In the genomic region with DNA sequence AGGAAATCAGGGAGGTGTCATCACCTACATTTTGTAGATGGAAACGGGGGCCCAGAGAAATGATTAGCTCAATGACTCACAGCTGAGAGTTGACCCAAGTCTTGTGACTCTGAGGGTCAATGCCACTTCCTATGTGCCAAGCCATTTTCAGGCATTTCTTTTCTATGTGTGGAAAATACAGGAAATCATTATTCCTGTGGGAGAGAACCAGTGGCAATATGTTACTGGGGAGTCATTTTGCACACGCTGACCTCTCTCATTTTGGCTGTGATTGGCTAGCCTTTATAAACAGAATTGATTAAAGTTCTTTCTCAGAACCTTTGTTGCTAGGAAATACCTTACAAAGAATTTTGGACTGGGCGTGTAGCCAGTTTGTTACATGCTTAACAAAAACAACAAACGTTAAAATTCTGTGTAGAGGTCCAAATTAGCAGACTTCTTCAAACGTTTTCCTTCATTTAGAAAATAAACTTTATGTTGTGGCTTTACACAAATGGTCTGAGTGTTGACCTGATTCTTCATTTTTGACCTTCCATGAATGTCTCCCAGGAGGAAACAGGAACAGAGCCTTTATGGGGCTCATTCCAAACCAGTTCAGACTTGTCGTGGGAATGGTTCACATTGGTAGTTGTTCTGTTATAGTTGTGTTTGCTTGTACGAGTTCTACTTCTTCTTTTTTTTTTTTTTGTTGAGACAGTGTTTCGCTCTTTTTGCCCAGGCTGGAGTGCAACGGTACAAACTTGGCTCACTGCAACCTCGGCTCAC, we compare ENCODE assay signal across 9 cellular contexts. TPM values are rescaled to one million over a fixed set of nuclear protein-coding genes. Genes with fewer than 3 reads are reported as not detected.
A peak's percentile ranks its signal among the peaks of the same experiment; 100 is the strongest.
DNase-seq lines count a peak whose midpoint lies in the region; FAIRE-seq and TF ChIP-seq lines count a peak whose summit lies in the region.
"Had no signal": no experiment of that assay in that cellular context is flagged by ENCODE, and none has a peak within 500 bp of the region (broad histone marks: within the 10 kb centered on the region; RNA-seq: fewer than 3 reads in every experiment).

No MANE protein-coding gene starts in this region.

- no peaks in the 10 kb centered on the region for H3K9me3 ChIP-seq in kidney (ENCODE audit: control insufficient read depth in 1 of 2, low read length in 2 of 2)
- no peaks in the 10 kb centered on the region for H3K9me3 ChIP-seq in spleen
- no peaks in the 10 kb centered on the region for H3K9me3 ChIP-seq in SJCRH30 (replicated peaks)

- in situ Hi-C loops in astrocyte of the spinal cord (cut with HindIII; ENCODE audit: low sequenced_read_pairs) = no loop called here

- H3K4me1 Mint-ChIP-seq in HFFc6 (ENCODE audit: low read depth) = peaks cover 45% of the 10 kb centered on the region
- peaks cover 15 to 25% of the 10 kb centered on the region in 2 donors for H3K4me1 Mint-ChIP-seq in immature natural killer cell

- intact Hi-C loops in kidney (cut with DNase I) = no loop called here
- intact Hi-C loops in spleen (cut with DNase I; ENCODE audit: low total_unique reads) = no loop called here

- FAIRE-seq in kidney (lab: Jason Lieb, UNC) = peak; percentile 95
- FAIRE-seq in GM12892 (lab: Jason Lieb, UNC) = no peak

- H3K36me3 Mint-ChIP-seq in HFFc6 (ENCODE audit: low read depth) (peaks cover 27% of the 10 kb centered on the region), immature natural killer cell (peaks cover 8 to 29% (median 11%) of the 10 kb centered on the region in 3 donors)

- H3K9ac ChIP-seq in kidney (ENCODE audit: low read length in 2 of 2) = no peak overlapping the region

- DNase-seq in HFFc6 (peak; percentile 45), astrocyte of the spinal cord (ENCODE audit: low read depth, low spot score) (peak; percentile 92), kidney (no peak), spleen (no peak), SJCRH30 (no peak), GM12892 (ENCODE audit: insufficient read length) (no peak), immature natural killer cell (no peak)
- DNase-seq in activated T-cell treated with anti-CD3 and anti-CD28 coated beads, Interleukin-2, amount 50 U/mL, for 48 hours = no peak
- DNase-seq: activated CD4-positive, alpha-beta T cell treated with anti-CD3 and anti-CD28 coated beads for 48 hours had no signal

- TF ChIP-seq POLR2A in spleen (IDR thresholded peaks at IDR 0.05) = no peak
- TF ChIP-seq POLR2A in GM12892 (IDR thresholded peaks at IDR 0.05; ENCODE audit: low read depth, low read length) = no peak

- peak overlapping the region; percentile 32 for H3K4me3 Mint-ChIP-seq in HFFc6
- no peak overlapping the region for H3K4me3 Mint-ChIP-seq in immature natural killer cell

- H3K36me3 ChIP-seq in kidney (ENCODE audit: control insufficient read depth in 1 of 2, insufficient read depth in 2 of 2, low read length in 2 of 2) (peaks cover 0 to 8% of the 10 kb centered on the region in 2 donors), spleen (peaks cover 0 to 19% (median 0%) of the 10 kb centered on the region in 6 donors), SJCRH30 (peaks cover 5% of the 10 kb centered on the region)

- TF ChIP-seq CTCF in HFFc6 (IDR thresholded peaks at IDR 0.05) (no peak), astrocyte of the spinal cord (IDR thresholded peaks at IDR 0.05; ENCODE audit: low read depth, low read length) (no peak), kidney (IDR thresholded peaks at IDR 0.05; ENCODE audit: borderline replicate concordance, extremely low read depth, insufficient read depth) (no peak), spleen (IDR thresholded peaks at IDR 0.05 in 8 of 11, conservative IDR thresholded peaks at IDR 0.05 in 3 of 11) (no peak)

- H3K9me3 Mint-ChIP-seq in HFFc6 (no peaks in the 10 kb centered on the region), immature natural killer cell (peaks cover 0 to 1% (median 0%) of the 10 kb centered on the region in 6 donors)

- WGBS in spleen, 5 donors = 59 to 74% (median 67%) methylated on average over 10 of the region's 10 CpGs

- no peaks in the 10 kb centered on the region for H3K27me3 ChIP-seq in spleen (replicated peaks in 1 of 7)
- no peaks in the 10 kb centered on the region for H3K27me3 ChIP-seq in SJCRH30

- H3K27me3 Mint-ChIP-seq in HFFc6 (ENCODE audit: insufficient read depth) (no peaks in the 10 kb centered on the region), immature natural killer cell (ENCODE audit: low read depth in 3 of 3) (no peaks in the 10 kb centered on the region)

- H3K27ac ChIP-seq in kidney (ENCODE audit: low read depth in 2 of 2, low read length in 2 of 2) = peak overlapping the region; percentile 83 to 87
- H3K27ac ChIP-seq in spleen = peak overlapping the region in 7 of 8 donors; percentile 39 to 70 (median 65)
- H3K27ac ChIP-seq in SJCRH30 = no peak overlapping the region

- peak overlapping the region; percentile 64 for H3K27ac Mint-ChIP-seq in HFFc6
- H3K27ac Mint-ChIP-seq in immature natural killer cell = no peak overlapping the region

- H3K4me1 ChIP-seq in kidney (ENCODE audit: control insufficient read depth in 1 of 2, insufficient read depth in 1 of 2, low read depth in 1 of 2, low read length in 2 of 2) (peaks cover 5 to 34% of the 10 kb centered on the region in 2 donors), spleen (peaks cover 3 to 26% (median 12%) of the 10 kb centered on the region in 6 donors), SJCRH30 (no peaks in the 10 kb centered on the region)

- H3K4me3 ChIP-seq in astrocyte of the spinal cord (ENCODE audit: low read depth, low read length) (no peak overlapping the region), kidney (ENCODE audit: low read length in 2 of 2) (peak overlapping the region in 1 of 2 donors; percentile 5), spleen (no peak overlapping the region), SJCRH30 (no peak overlapping the region)

RNA-seq across cellular contexts. Expression of gene PCCA, which starts 11.4 kb away (rescaled TPM):
- total RNA-seq in HFFc6 (2021; fragmentation: NEBNext Ultra II Directional; extraction: Animal tissue kit (Norgen Biotek cat#: 25700)) = 10 to 100 TPM; 12.9 to 16.9 (median 14.7) TPM
- 86.2 TPM for total RNA-seq in kidney
- 222 TPM for polyA plus RNA-seq in kidney (ENCODE audit: insufficient read depth, low read depth, low replicate concordance)
- 10 to 100 TPM; 29.7 to 54.9 (median 46.8) TPM for total RNA-seq in spleen
- polyA plus RNA-seq in spleen = 10 to 100 TPM in 1 of 3 donors, 1 to 10 TPM in 2; 9.3 to 10.9 (median 9.8) TPM
- 23.4 and 26.8 TPM in 2 replicates for total RNA-seq in SJCRH30 (2014; rRNA removed; shearing (Covaris generic))
- 9.2 TPM for polyA plus RNA-seq in GM12892 (2012; ENCODE audit: missing spikeins)
- 10 to 100 TPM in 2 of 3 donors, 1 to 10 TPM in 1; 7.9 to 14.0 (median 11.4) TPM for polyA plus RNA-seq in immature natural killer cell

Comparison
In these comparisons a context has a peak if more than half of its experiments do, and no peak if none do; other contexts are left out.
1. DNase-seq: peak in HFFc6 (single experiment) and astrocyte of the spinal cord (single experiment); none in kidney (single experiment), spleen (single experiment), SJCRH30 (0 of 2), GM12892 (single experiment), immature natural killer cell (0 of 3) and activated T-cell treated with anti-CD3 and anti-CD28 coated beads, Interleukin-2, amount 50 U/mL, for 48 hours (0 of 2).